In genomic region chr19:54434862-54435174, GRCh38 we compare ENCODE assay signal across 19 cellular contexts. TPM values are rescaled to one million over a fixed set of nuclear protein-coding genes. Genes with fewer than 3 reads are reported as not detected.
DNase-seq lines count a peak whose midpoint lies in the region; ATAC-seq, FAIRE-seq and TF ChIP-seq lines count a peak whose summit lies in the region.
"Had no signal": no experiment of that assay in that cellular context is flagged by ENCODE, and none has a peak within 500 bp of the region (broad histone marks: within the 10 kb centered on the region; RNA-seq: fewer than 3 reads in every experiment).

No MANE protein-coding gene starts in this region.

- no peak for FAIRE-seq in small intestine (lab: Jason Lieb, UNC)
- FAIRE-seq: A549, astrocyte had no signal

- H3K36me3 Mint-ChIP-seq in GM23338 (ENCODE audit: low read depth) (peaks cover 15% of the 10 kb centered on the region), neural crest cell (ENCODE audit: low read depth) (peaks cover 7% of the 10 kb centered on the region)

- 84% methylated on average over 9 of the region's 12 CpGs for WGBS in SK-N-SH (ENCODE audit: low lambda C conversion rate)
- 63 to 67% methylated on average over 8 to 12 of the region's 12 CpGs for WGBS in body of pancreas, 2 donors
- WGBS in small intestine, 3 donors = 13 to 34% (median 22%) methylated on average over 12 of the region's 12 CpGs

- H3K27ac Mint-ChIP-seq in GM23338 (no peak overlapping the region), neural crest cell (ENCODE audit: unreplicated experiment) (peak overlapping the region; percentile 86)
- H3K27ac Mint-ChIP-seq: activated T-cell treated with anti-CD3 and anti-CD28 coated beads, Interleukin-2, amount 50 U/mL, for 72 hours had no signal

- H3K9ac ChIP-seq in SK-N-SH (no peak overlapping the region), PC-3 (ENCODE audit: low read length) (no peak overlapping the region)

- 0 out of 2 replicates have a peak, but pooled peaks cover 17% of the 10 kb centered on the region for H4K20me1 ChIP-seq in SK-N-SH (ENCODE audit: insufficient read depth)
- H4K20me1 ChIP-seq in GM23338 (replicated peaks; ENCODE audit: insufficient read depth) = no peaks in the 10 kb centered on the region; the same call in none of the 2 replicates
- H4K20me1 ChIP-seq in PC-3 (ENCODE audit: low read length) = no peaks in the 10 kb centered on the region

- H3K4me1 ChIP-seq in SK-N-SH (ENCODE audit: control insufficient read depth in 1 of 2, insufficient read depth in 2 of 2, low read depth in 1 of 2, low read length in 1 of 2) = peaks cover 0 to 12% of the 10 kb centered on the region in 2 experiments; a peak in 1 of 4 replicates
- H3K4me1 ChIP-seq in GM23338 (ENCODE audit: insufficient read depth) = peaks cover 25% of the 10 kb centered on the region
- peaks cover 77% of the 10 kb centered on the region for H3K4me1 ChIP-seq in body of pancreas
- peaks cover 25% of the 10 kb centered on the region for H3K4me1 ChIP-seq in PC-3 (ENCODE audit: insufficient read depth, low read length)
- H3K4me1 ChIP-seq in small intestine (ENCODE audit: control insufficient read depth in 2 of 2, insufficient read depth in 1 of 2, low read depth in 1 of 2, low read length in 1 of 2) = no peaks in the 10 kb centered on the region

- H3K4me2 ChIP-seq in SK-N-SH (no peak overlapping the region), GM23338 (peak overlapping the region; percentile 78), PC-3 (ENCODE audit: low read length) (no peak overlapping the region)
- H3K4me2 ChIP-seq: A549, hepatocyte had no signal

- peaks cover 50% of the 10 kb centered on the region for H3K4me1 Mint-ChIP-seq in GM23338
- H3K4me1 Mint-ChIP-seq in neural crest cell = peaks cover 62% of the 10 kb centered on the region

- peaks cover 7% of the 10 kb centered on the region; the same call in 1 of the 2 replicates for H3K79me2 ChIP-seq in SK-N-SH (ENCODE audit: insufficient read depth)
- no peaks in the 10 kb centered on the region for H3K79me2 ChIP-seq in GM23338 (replicated peaks; ENCODE audit: insufficient read depth)
- H3K79me2 ChIP-seq in PC-3 (ENCODE audit: low read length) = no peaks in the 10 kb centered on the region

- CTCF ChIA-PET in SK-N-SH (lab: Yijun Ruan, JAX) = no interaction called here
- CTCF ChIA-PET in PC-3 (lab: Charles Lee) = no interaction called here

- no peak for TF ChIP-seq EP300 in SK-N-SH (IDR thresholded peaks at IDR 0.05; ENCODE audit: borderline replicate concordance in 1 of 2, low read depth in 1 of 2, low read length in 1 of 2)

- POLR2A ChIA-PET in SK-N-SH (lab: Yijun Ruan, JAX) = interaction anchor here (2.2 kb wide), 1 partner anchor 14 kb away, joined by 7 read pairs; the partner anchor contains the start of gene LENG8
- POLR2A ChIA-PET in PC-3 (lab: Charles Lee; ENCODE audit: unreplicated experiment) = no interaction called here

- no peaks in the 10 kb centered on the region for H3K9me2 ChIP-seq in SK-N-SH
- H3K9me2 ChIP-seq in GM23338 (ENCODE audit: insufficient read depth) = no peaks in the 10 kb centered on the region
- H3K9me2 ChIP-seq in PC-3 (replicated peaks; ENCODE audit: low read length) = no peaks in the 10 kb centered on the region

- H2AFZ ChIP-seq in SK-N-SH (ENCODE audit: low read depth) = no peak overlapping the region
- no peak overlapping the region for H2AFZ ChIP-seq in GM23338
- H2AFZ ChIP-seq in PC-3 (ENCODE audit: low read length) = no peak overlapping the region
- H2AFZ ChIP-seq: hepatocyte had no signal

- TF ChIP-seq CTCF in SK-N-SH (IDR thresholded peaks at IDR 0.05) (no peak), GM23338 (conservative IDR thresholded peaks at IDR 0.05; ENCODE audit: low read depth in 2 of 2) (no peak), body of pancreas (IDR thresholded peaks at IDR 0.05) (no peak), neural crest cell (conservative IDR thresholded peaks at IDR 0.05) (no peak), PC-3 (conservative IDR thresholded peaks at IDR 0.05; ENCODE audit: low read depth, low read length) (no peak)

- TF ChIP-seq RAD21 in SK-N-SH (IDR thresholded peaks at IDR 0.05; ENCODE audit: low read length) = no peak

- H3K9me3 ChIP-seq in SK-N-SH (no peaks in the 10 kb centered on the region), body of pancreas (no peaks in the 10 kb centered on the region), PC-3 (ENCODE audit: low read length) (no peaks in the 10 kb centered on the region), small intestine (ENCODE audit: control insufficient read depth, low read depth) (no peaks in the 10 kb centered on the region)
- H3K9me3 ChIP-seq: A549 had no signal

- no TSS peak for BruUV-seq in PC-3 (replicated peaks; lab: Mats Ljungman, UMichigan)

- peaks cover 8% of the 10 kb centered on the region for H3K27me3 ChIP-seq in SK-N-SH (ENCODE audit: insufficient read depth)
- 0 out of 2 replicates have a peak, but pooled peaks cover 3% of the 10 kb centered on the region for H3K27me3 ChIP-seq in GM23338 (ENCODE audit: insufficient read depth)
- H3K27me3 ChIP-seq in body of pancreas = no peaks in the 10 kb centered on the region
- H3K27me3 ChIP-seq in PC-3 (ENCODE audit: low read length) = no peaks in the 10 kb centered on the region
- H3K27me3 ChIP-seq in small intestine (ENCODE audit: control insufficient read depth in 2 of 2, insufficient read depth in 2 of 2, low read length in 2 of 2) = peaks cover 0 to 2% of the 10 kb centered on the region in 2 donors

- H3K4me3 ChIP-seq in SK-N-SH (ENCODE audit: low read depth in 2 of 2, low read length in 1 of 2) (no peak overlapping the region), GM23338 (peak overlapping the region; percentile 49), body of pancreas (no peak overlapping the region), PC-3 (ENCODE audit: low read length) (no peak overlapping the region), small intestine (ENCODE audit: low read depth in 1 of 2, low read length in 2 of 2) (no peak overlapping the region)
- H3K4me3 ChIP-seq: A549, hepatocyte had no signal

- H3K4me3 Mint-ChIP-seq in GM23338 = peak overlapping the region; percentile 35
- peak overlapping the region; percentile 79 for H3K4me3 Mint-ChIP-seq in neural crest cell
- H3K4me3 Mint-ChIP-seq: activated T-cell treated with anti-CD3 and anti-CD28 coated beads, Interleukin-2, amount 50 U/mL, for 72 hours had no signal

- DNase-seq in SK-N-SH (peak; percentile 10), GM23338 (ENCODE audit: low spot score) (peak; percentile 56), body of pancreas (no peak), neural crest cell (ENCODE audit: low read depth, low spot score) (no peak), PC-3 (no peak), small intestine (no peak)
- DNase-seq: activated T-cell treated with anti-CD3 and anti-CD28 coated beads, Interleukin-2, amount 50 U/mL, for 72 hours; dermis blood vessel endothelial cell; GF-D8; KG1; left colon; NCI-H146 had no signal

- intact Hi-C loops in body of pancreas (cut with DNase I) = no loop called here
- intact Hi-C loops in PC-3 (cut with micrococcal nuclease) = no loop called here

- H3K27me3 Mint-ChIP-seq in GM23338 (ENCODE audit: insufficient read depth, low read depth, poor library complexity) (peaks cover 31% of the 10 kb centered on the region), neural crest cell (ENCODE audit: low read depth) (peaks cover 20% of the 10 kb centered on the region)

- no peak for ATAC-seq in SK-N-SH treated with all-trans-retinoic acid at 6 μM for 48 hours
- ATAC-seq in GM23338 = peak; percentile 1; the same call in 1 of the 3 replicates
- no peak for ATAC-seq in body of pancreas
- ATAC-seq in PC-3 = no peak
- no peak for ATAC-seq in HG03457 (IDR thresholded peaks at IDR 0.05; ENCODE audit: unreplicated experiment)
- ATAC-seq: A549; activated CD4-positive, CD25-positive, alpha-beta regulatory T cell treated with anti-CD3 and anti-CD28 coated beads, Interleukin-2, amount 50 U/mL, for 24 hours; activated T-cell treated with anti-CD3 and anti-CD28 coated beads, Interleukin-2, amount 50 U/mL, for 72 hours had no signal

- H3K9me3 Mint-ChIP-seq in GM23338 = no peaks in the 10 kb centered on the region; the same call in 2 of the 3 replicates
- H3K9me3 Mint-ChIP-seq in neural crest cell = no peaks in the 10 kb centered on the region
- H3K9me3 Mint-ChIP-seq: activated T-cell treated with anti-CD3 and anti-CD28 coated beads, Interleukin-2, amount 50 U/mL, for 72 hours had no signal

- H3K36me3 ChIP-seq in SK-N-SH (replicated peaks in 1 of 2; ENCODE audit: control insufficient read depth in 1 of 2, insufficient read depth in 2 of 2, low read length in 1 of 2) (no peaks in the 10 kb centered on the region), GM23338 (ENCODE audit: insufficient read depth) (no peaks in the 10 kb centered on the region), body of pancreas (replicated peaks in 1 of 2; ENCODE audit: insufficient read depth in 1 of 2, low read depth in 2 of 2) (no peaks in the 10 kb centered on the region), PC-3 (ENCODE audit: low read depth, low read length) (no peaks in the 10 kb centered on the region), small intestine (ENCODE audit: control insufficient read depth in 2 of 2, insufficient read depth in 2 of 2, low read length in 2 of 2) (no peaks in the 10 kb centered on the region)

- H3K27ac ChIP-seq in SK-N-SH (ENCODE audit: low read depth in 2 of 2, low read length in 1 of 2) = no peak overlapping the region
- no peak overlapping the region for H3K27ac ChIP-seq in GM23338 (ENCODE audit: low read depth)
- H3K27ac ChIP-seq in body of pancreas = peak overlapping the region; percentile 12 to 60 (median 37)
- no peak overlapping the region for H3K27ac ChIP-seq in PC-3 (ENCODE audit: low read length)
- H3K27ac ChIP-seq in small intestine (ENCODE audit: low read depth in 1 of 2, low read length in 1 of 2) = no peak overlapping the region
- H3K27ac ChIP-seq: A549, hepatocyte had no signal

- TF ChIP-seq POLR2A in body of pancreas (IDR thresholded peaks at IDR 0.05) = no peak

- H3F3A ChIP-seq in SK-N-SH (replicated peaks; ENCODE audit: insufficient read depth) (no peaks in the 10 kb centered on the region), GM23338 (replicated peaks; ENCODE audit: low read depth) (no peaks in the 10 kb centered on the region), PC-3 (ENCODE audit: low read length, unreplicated experiment) (no peaks in the 10 kb centered on the region)

RNA-seq across cellular contexts. Expression of gene LENG8, which starts 14.2 kb away (rescaled TPM):
- polyA plus RNA-seq in SK-N-SH (2012; rRNA removed) = 84.0 and 89.1 TPM in 2 replicates
- 7.9 and 9.7 TPM in 2 replicates for polyA plus RNA-seq in SK-N-SH (2012; cell fraction: cytosol; rRNA removed)
- polyA plus RNA-seq in SK-N-SH (2012; cell fraction: nucleus; rRNA removed) = 983 and 1,066 TPM in 2 replicates
- 45.6 and 74.3 TPM in 2 replicates for total RNA-seq in GM23338 (2014; rRNA removed; shearing (Covaris generic))
- polyA plus RNA-seq in GM23338 (2016; fragmentation: Nextera tagmentation; extraction: Ambion mirVana) = 41.2 and 42.1 TPM in 2 replicates
- total RNA-seq in body of pancreas = 100 to 1,000 TPM; 182 to 290 TPM
- 157 and 161 TPM in 2 replicates for total RNA-seq in neural crest cell
- 55.5 and 65.8 TPM in 2 replicates for total RNA-seq in PC-3 (2014; rRNA removed)
- 10 to 100 TPM; 51.6 to 92.8 (median 81.5) TPM for polyA plus RNA-seq in small intestine

RNA-seq across cellular contexts. Expression of gene TTYH1, which starts 19.6 kb away (rescaled TPM):
- polyA plus RNA-seq in SK-N-SH (2012; rRNA removed) = 0.05 and 0.21 TPM in 2 replicates
- polyA plus RNA-seq in SK-N-SH (2012; cell fraction: cytosol; rRNA removed) = 0.06 TPM in 1 of 2 replicates, not detected in the other
- 0.10 and 0.28 TPM in 2 replicates for polyA plus RNA-seq in SK-N-SH (2012; cell fraction: nucleus; rRNA removed)
- total RNA-seq in GM23338 (2014; rRNA removed; shearing (Covaris generic)) = 31.8 and 40.8 TPM in 2 replicates
- polyA plus RNA-seq in GM23338 (2016; fragmentation: Nextera tagmentation; extraction: Ambion mirVana) = 18.2 and 21.5 TPM in 2 replicates
- total RNA-seq in body of pancreas = 10 to 100 TPM; 20.5 to 88.7 TPM
- total RNA-seq in neural crest cell = 180 and 207 TPM in 2 replicates
- 1.1 and 3.7 TPM in 2 replicates for total RNA-seq in PC-3 (2014; rRNA removed)
- polyA plus RNA-seq in small intestine = 1 to 10 TPM in 1 of 3 donors, not detected in 2; 1.5 TPM
- total RNA-seq: dermis blood vessel endothelial cell, NCI-H460 had no signal

RNA-seq across cellular contexts. Expression of gene LENG9, which starts 28.8 kb away (rescaled TPM):
- 0.20 and 0.21 TPM in 2 replicates for polyA plus RNA-seq in SK-N-SH (2012; rRNA removed)
- polyA plus RNA-seq in SK-N-SH (2012; cell fraction: cytosol; rRNA removed) = 0.08 and 0.18 TPM in 2 replicates
- 0.22 and 0.26 TPM in 2 replicates for polyA plus RNA-seq in SK-N-SH (2012; cell fraction: nucleus; rRNA removed)
- 3.3 and 6.4 TPM in 2 replicates for total RNA-seq in GM23338 (2014; rRNA removed; shearing (Covaris generic))
- polyA plus RNA-seq in GM23338 (2016; fragmentation: Nextera tagmentation; extraction: Ambion mirVana) = 0.26 and 0.52 TPM in 2 replicates
- 10 to 100 TPM; 21.8 to 25.7 TPM for total RNA-seq in body of pancreas
- total RNA-seq in neural crest cell = 2.5 and 3.0 TPM in 2 replicates
- 7.1 and 12.6 TPM in 2 replicates for total RNA-seq in PC-3 (2014; rRNA removed)
- 10 to 100 TPM in 1 of 3 donors, 1 to 10 TPM in 2; 8.7 to 14.1 (median 9.2) TPM for polyA plus RNA-seq in small intestine

RNA-seq across cellular contexts. Expression of gene CDC42EP5, which starts 38.3 kb away (rescaled TPM):
- polyA plus RNA-seq in SK-N-SH (2012; rRNA removed) = 10.8 and 13.5 TPM in 2 replicates
- 7.7 and 10.3 TPM in 2 replicates for polyA plus RNA-seq in SK-N-SH (2012; cell fraction: cytosol; rRNA removed)
- polyA plus RNA-seq in SK-N-SH (2012; cell fraction: nucleus; rRNA removed) = 6.2 and 17.8 TPM in 2 replicates
- 0.35 and 3.4 TPM in 2 replicates for total RNA-seq in GM23338 (2014; rRNA removed; shearing (Covaris generic))
- polyA plus RNA-seq in GM23338 (2016; fragmentation: Nextera tagmentation; extraction: Ambion mirVana) = 1.4 and 2.3 TPM in 2 replicates
- total RNA-seq in body of pancreas = 10 to 100 TPM; 18.2 to 92.9 TPM
- total RNA-seq in neural crest cell = 6.7 and 7.7 TPM in 2 replicates
- 0.73 and 1.4 TPM in 2 replicates for total RNA-seq in PC-3 (2014; rRNA removed)
- 100 to 1,000 TPM; 131 to 176 (median 151) TPM for polyA plus RNA-seq in small intestine
- polyA plus RNA-seq: A549 had no signal

Comparison
In these comparisons a context has a peak if more than half of its experiments do, and no peak if none do; other contexts are left out.
1. DNase-seq: peak in SK-N-SH (single experiment) and GM23338 (single experiment); none in body of pancreas (0 of 4), neural crest cell (single experiment), PC-3 (single experiment) and small intestine (single experiment).
2. H3K27ac ChIP-seq: peak in body of pancreas (4 of 4); none in SK-N-SH (0 of 2), GM23338 (single experiment), PC-3 (single experiment) and small intestine (0 of 2).